In the genomic region with DNA sequence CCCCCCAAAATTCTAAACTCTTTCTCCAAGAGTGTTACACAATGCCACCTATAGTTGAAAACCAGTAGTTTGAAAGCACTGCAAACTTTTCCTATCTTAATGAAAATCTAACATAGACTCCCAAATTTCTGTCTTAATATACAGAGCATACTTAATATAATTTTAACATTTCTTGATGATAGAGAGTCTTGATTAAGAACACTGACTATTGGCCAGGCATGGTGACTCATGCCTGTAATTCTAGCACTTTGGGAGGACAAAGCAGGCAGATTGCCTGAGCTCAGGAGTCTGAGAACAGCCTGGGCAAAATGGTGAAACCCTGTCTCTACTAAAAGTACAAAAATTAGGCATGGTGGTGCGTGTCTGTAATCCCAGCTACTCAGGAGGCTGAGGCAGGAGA, we compare ENCODE assay signal across 19 cellular contexts. TPM values are rescaled to one million over a fixed set of nuclear protein-coding genes. Genes with fewer than 3 reads are reported as not detected.
A peak's percentile ranks its signal among the peaks of the same experiment; 100 is the strongest.
DNase-seq lines count a peak whose midpoint lies in the region; ATAC-seq and TF ChIP-seq lines count a peak whose summit lies in the region.
"Had no signal": no experiment of that assay in that cellular context is flagged by ENCODE, and none has a peak within 500 bp of the region (broad histone marks: within the 10 kb centered on the region; RNA-seq: fewer than 3 reads in every experiment).

No MANE protein-coding gene starts in this region.

- DNase-seq in AG04449 (ENCODE audit: low read depth, low spot score) (peak; percentile 1), HCEC 1CT (peak; percentile 28), astrocyte of the hippocampus (ENCODE audit: low read depth, low spot score) (peak; percentile 55), fibroblast of the conjunctiva (ENCODE audit: low read depth) (peak; percentile 16), Right ventricle myocardium superior (no peak), RKO (ENCODE audit: low spot score) (no peak), type B pancreatic cell (ENCODE audit: extremely low spot score, unreplicated experiment) (no peak)
- no peak for DNase-seq in naive thymus-derived CD4-positive, alpha-beta T cell
- DNase-seq: activated naive CD4-positive, alpha-beta T cell treated with anti-CD3 and anti-CD28 coated beads, Interleukin-2, amount 50 U/mL, for 16 hours; activated T-cell treated with anti-CD3 and anti-CD28 coated beads, Interleukin-2, amount 50 U/mL, for 1 hour; central memory CD4-positive, alpha-beta T cell; GF-D8; heart left ventricle; NCI-H2029; NCI-H524; stimulated activated CD4-positive, alpha-beta T cell treated with anti-CD3 and anti-CD28 coated beads, Interleukin-15, amount 100 ng/mL, for 24 hours; stimulated activated naive CD8-positive, alpha-beta T cell treated with anti-CD3 and anti-CD28 coated beads, Interleukin-15, Interleukin-2, amounts not matched to agents 100 U/mL and 50 U/mL, for 24 hours had no signal

- no peak overlapping the region for H3K27ac ChIP-seq in naive thymus-derived CD4-positive, alpha-beta T cell (ENCODE audit: low read depth, low read length)
- H3K27ac ChIP-seq: heart left ventricle, SK-N-MC had no signal

- TF ChIP-seq CTCF in AG04449 (IDR thresholded peaks at IDR 0.05; ENCODE audit: insufficient read depth, low read length, missing control alignments) (no peak), type B pancreatic cell (conservative IDR thresholded peaks at IDR 0.05) (no peak)

- no peaks in the 10 kb centered on the region for H3K9me3 ChIP-seq in naive thymus-derived CD4-positive, alpha-beta T cell (ENCODE audit: control insufficient read depth in 2 of 3, low read length in 3 of 3)
- H3K9me3 ChIP-seq: heart left ventricle had no signal

- H3K27me3 Mint-ChIP-seq in naive thymus-derived CD4-positive, alpha-beta T cell: no peaks in the 10 kb centered on the region
- H3K27me3 Mint-ChIP-seq in type B pancreatic cell: no peaks in the 10 kb centered on the region
- H3K27me3 Mint-ChIP-seq: memory B cell had no signal

- CTCF ChIA-PET in AG04449 (lab: Yijun Ruan, JAX): interaction anchor here (0.8 to 4.4 kb wide), 4 partner anchors 9 to 35 kb away, joined by 3 to 37 read pairs (median 4); a partner anchor contains a TSS
- CTCF ChIA-PET in naive thymus-derived CD4-positive, alpha-beta T cell (lab: Charles Lee): no interaction called here

- no peak for ATAC-seq in Right ventricle myocardium superior (ENCODE audit: poor library complexity)
- no peak for ATAC-seq in naive thymus-derived CD4-positive, alpha-beta T cell
- ATAC-seq: heart left ventricle; stimulated activated naive CD8-positive, alpha-beta T cell treated with anti-CD3 and anti-CD28 coated beads, Interleukin-15, Interleukin-2, amounts not matched to agents 100 U/mL and 50 U/mL, for 24 hours had no signal

- no peak overlapping the region for H3K4me3 ChIP-seq in AG04449 (ENCODE audit: low read depth, low read length)
- no peak overlapping the region for H3K4me3 ChIP-seq in naive thymus-derived CD4-positive, alpha-beta T cell (ENCODE audit: low read length)
- H3K4me3 ChIP-seq: heart left ventricle, SK-N-MC had no signal

- intact Hi-C loops in Right ventricle myocardium superior (cut with DNase I): no loop called here
- intact Hi-C loops in naive thymus-derived CD4-positive, alpha-beta T cell (cut with micrococcal nuclease): no loop called here

- peaks cover 0 to 3% of the 10 kb centered on the region in 2 donors for H3K4me1 ChIP-seq in naive thymus-derived CD4-positive, alpha-beta T cell (ENCODE audit: control insufficient read depth in 2 of 2, insufficient read depth in 2 of 2, low read length in 2 of 2)
- H3K4me1 ChIP-seq: heart left ventricle had no signal

- POLR2A ChIA-PET in AG04449 (lab: Yijun Ruan, JAX): no interaction called here
- POLR2A ChIA-PET in naive thymus-derived CD4-positive, alpha-beta T cell (lab: Charles Lee): no interaction called here

- peaks cover 4 to 8% (median 7%) of the 10 kb centered on the region in 7 donors for H3K4me1 Mint-ChIP-seq in naive thymus-derived CD4-positive, alpha-beta T cell
- no peaks in the 10 kb centered on the region for H3K4me1 Mint-ChIP-seq in type B pancreatic cell (ENCODE audit: unreplicated experiment)

- no peaks in the 10 kb centered on the region for H3K27me3 ChIP-seq in naive thymus-derived CD4-positive, alpha-beta T cell (ENCODE audit: control insufficient read depth in 2 of 2, insufficient read depth in 2 of 2, low read length in 2 of 2)
- H3K27me3 ChIP-seq: heart left ventricle had no signal

- H3K36me3 ChIP-seq in naive thymus-derived CD4-positive, alpha-beta T cell (ENCODE audit: control insufficient read depth in 2 of 3, insufficient read depth in 3 of 3, low read length in 3 of 3): peaks cover 0 to 21% (median 4%) of the 10 kb centered on the region in 3 experiments

- H3K36me3 Mint-ChIP-seq in naive thymus-derived CD4-positive, alpha-beta T cell: peaks cover 0 to 23% (median 10%) of the 10 kb centered on the region in 5 donors
- H3K36me3 Mint-ChIP-seq in type B pancreatic cell: peaks cover 5% of the 10 kb centered on the region

- H3K4me3 Mint-ChIP-seq in naive thymus-derived CD4-positive, alpha-beta T cell: no peak overlapping the region
- no peak overlapping the region for H3K4me3 Mint-ChIP-seq in type B pancreatic cell
- H3K4me3 Mint-ChIP-seq: memory B cell had no signal

- H3K9me3 Mint-ChIP-seq in naive thymus-derived CD4-positive, alpha-beta T cell: peaks cover 0 to 4% (median 0%) of the 10 kb centered on the region in 11 donors
- H3K9me3 Mint-ChIP-seq in type B pancreatic cell: no peaks in the 10 kb centered on the region

- no peak overlapping the region for H3K27ac Mint-ChIP-seq in naive thymus-derived CD4-positive, alpha-beta T cell
- no peak overlapping the region for H3K27ac Mint-ChIP-seq in type B pancreatic cell
- H3K27ac Mint-ChIP-seq: memory B cell had no signal

RNA-seq across cellular contexts. Expression of a gene that starts 34.2 kb away (rescaled TPM):
- total RNA-seq in Right ventricle myocardium superior: 21.3 TPM
- total RNA-seq in naive thymus-derived CD4-positive, alpha-beta T cell: 10 to 100 TPM; 29.2 to 62.1 (median 48.5) TPM
- polyA plus RNA-seq in naive thymus-derived CD4-positive, alpha-beta T cell: 10 to 100 TPM; 11.6 to 15.0 TPM
- 29.2 and 32.3 TPM in 2 replicates for total RNA-seq in type B pancreatic cell (ENCODE audit: low replicate concordance)

Comparison
In these comparisons a context has a peak if more than half of its experiments do, and no peak if none do; other contexts are left out.
1. DNase-seq: peak in AG04449 (single experiment), HCEC 1CT (single experiment), astrocyte of the hippocampus (single experiment) and fibroblast of the conjunctiva (single experiment); none in Right ventricle myocardium superior (single experiment), RKO (single experiment), naive thymus-derived CD4-positive, alpha-beta T cell (0 of 9) and type B pancreatic cell (single experiment).